ENCODE assay signal across 28 cellular contexts in genomic region chr12:43434614-43435013, GRCh38.
"Had no signal": no experiment of that assay in that cellular context is flagged by ENCODE, and none has a peak within 500 bp of the region (broad histone marks: within the 10 kb centered on the region; RNA-seq: fewer than 3 reads in every experiment).

No MANE protein-coding gene starts in this region.

- H3K4me3 ChIP-seq: adrenal gland, ascending aorta, coronary artery, dorsolateral prefrontal cortex, esophagus muscularis mucosa, gastroesophageal sphincter, heart right ventricle, hepatocyte had no signal

- DNase-seq: activated CD4-positive, alpha-beta memory T cell treated with anti-CD3 and anti-CD28 coated beads for 36 hours; activated CD4-positive, alpha-beta T cell treated with anti-CD3 and anti-CD28 coated beads for 36 hours; activated CD4-positive, alpha-beta T cell treated with anti-CD3 and anti-CD28 coated beads, Interleukin-2, amount 10 ng/mL, durations not matched to agents 24 days and 14 days; activated CD4-positive, CD25-positive, alpha-beta regulatory T cell; activated CD4-positive, CD25-positive, alpha-beta regulatory T cell treated with anti-CD3 and anti-CD28 coated beads, Interleukin-2, amount 50 U/mL, for 72 hours; activated CD8-positive, alpha-beta memory T cell treated with anti-CD3 and anti-CD28 coated beads, Interleukin-2, amount 10 ng/mL, durations not matched to agents 7 days and 5 days; activated CD8-positive, alpha-beta memory T cell treated with anti-CD3 and anti-CD28 coated beads, Interleukin-2, amount 50 U/mL, for 4 hours; activated CD8-positive, alpha-beta T cell treated with anti-CD3 and anti-CD28 coated beads, Interleukin-2, amount 10 ng/mL, durations not matched to agents 7 days and 5 days; activated effector memory CD4-positive, alpha-beta T cell treated with anti-CD3 and anti-CD28 coated beads, Interleukin-2, amount 50 U/mL, for 16 hours; activated naive CD4-positive, alpha-beta T cell treated with anti-CD3 and anti-CD28 coated beads for 36 hours; activated naive CD8-positive, alpha-beta T cell treated with anti-CD3 and anti-CD28 coated beads for 36 hours; activated naive CD8-positive, alpha-beta T cell treated with anti-CD3 and anti-CD28 coated beads, Interleukin-2, amount 50 U/mL, for 24 hours; activated T-cell treated with anti-CD3 and anti-CD28 coated beads, Interleukin-2, amount 50 U/mL, for 1 hour; activated T-cell treated with anti-CD3 and anti-CD28 coated beads, Interleukin-2, amount 50 U/mL, for 48 hours; adrenal gland; dorsolateral prefrontal cortex; effector memory CD4-positive, alpha-beta T cell; endodermal cell; erythroblast; foreskin melanocyte; heart right ventricle; T-helper 17 cell; T1000 had no signal

- H2AFZ ChIP-seq: hepatocyte had no signal

- H3K4me1 ChIP-seq: adrenal gland, ascending aorta, esophagus muscularis mucosa, gastroesophageal sphincter, heart right ventricle had no signal

- H3K27ac ChIP-seq: adrenal gland, ascending aorta, coronary artery, dorsolateral prefrontal cortex, esophagus muscularis mucosa, gastroesophageal sphincter, heart right ventricle, hepatocyte had no signal

- H3K27me3 ChIP-seq: adrenal gland, ascending aorta, dorsolateral prefrontal cortex, esophagus muscularis mucosa, gastroesophageal sphincter, heart right ventricle, hepatocyte had no signal

- H3K9me3 ChIP-seq: adrenal gland, ascending aorta, esophagus muscularis mucosa, gastroesophageal sphincter, heart right ventricle had no signal

- H3K79me2 ChIP-seq: hepatocyte had no signal

- H3K36me3 ChIP-seq: adrenal gland, ascending aorta, esophagus muscularis mucosa, gastroesophageal sphincter, heart right ventricle had no signal

- H3K4me2 ChIP-seq: hepatocyte had no signal

- ATAC-seq: activated CD4-positive, alpha-beta T cell treated with anti-CD3 and anti-CD28 coated beads for 36 hours; activated CD8-positive, alpha-beta memory T cell treated with anti-CD3 and anti-CD28 coated beads, Interleukin-2, amount 10 ng/mL, durations not matched to agents 7 days and 5 days; activated CD8-positive, alpha-beta T cell treated with anti-CD3 and anti-CD28 coated beads, Interleukin-2, amount 10 ng/mL, durations not matched to agents 7 days and 5 days; activated naive CD8-positive, alpha-beta T cell treated with anti-CD3 and anti-CD28 coated beads, Interleukin-2, amount 50 U/mL, for 24 hours; gastroesophageal sphincter; heart right ventricle; T-helper 17 cell had no signal
